16 cellular contexts compared by ENCODE assay signal in genomic region chr18:72935744-72936143, GRCh38.
DNase-seq lines count a peak whose midpoint lies in the region; ATAC-seq, FAIRE-seq and TF ChIP-seq lines count a peak whose summit lies in the region.
"Had no signal": no experiment of that assay in that cellular context is flagged by ENCODE, and none has a peak within 500 bp of the region (broad histone marks: within the 10 kb centered on the region; RNA-seq: fewer than 3 reads in every experiment).

No MANE protein-coding gene starts in this region.

- no peaks in the 10 kb centered on the region for H3K4me1 ChIP-seq in A549
- no peaks in the 10 kb centered on the region for H3K4me1 ChIP-seq in Loucy (ENCODE audit: insufficient read depth, low read length, poor library complexity, severe bottlenecking)
- no peaks in the 10 kb centered on the region for H3K4me1 ChIP-seq in esophagus muscularis mucosa
- H3K4me1 ChIP-seq: BE2C, HAP-1, Peyer's patch had no signal

- H3F3A ChIP-seq in Loucy (ENCODE audit: low read depth) = no peaks in the 10 kb centered on the region

- no peaks in the 10 kb centered on the region for H3K27me3 ChIP-seq in Loucy (ENCODE audit: insufficient read depth, low read length, poor library complexity, severe bottlenecking)
- no peaks in the 10 kb centered on the region for H3K27me3 ChIP-seq in esophagus muscularis mucosa
- H3K27me3 ChIP-seq: BE2C, Peyer's patch had no signal

- no peaks in the 10 kb centered on the region for H3K79me2 ChIP-seq in Loucy (ENCODE audit: insufficient read depth, low read length)

- H3K9me2 ChIP-seq in Loucy (replicated peaks; ENCODE audit: low read depth, low read length) = no peaks in the 10 kb centered on the region

- peak overlapping the region; percentile 51; the same call in 1 of the 2 replicates for H2AFZ ChIP-seq in Loucy (ENCODE audit: low read length)

- no peak for FAIRE-seq in A549 (lab: Jason Lieb, UNC)
- FAIRE-seq: GM12891 had no signal

- TF ChIP-seq RAD21 in A549 (conservative IDR thresholded peaks at IDR 0.05 in 1 of 2, IDR thresholded peaks at IDR 0.05 in 1 of 2) = no peak

- H3K9me3 ChIP-seq in A549 (no peaks in the 10 kb centered on the region), Loucy (ENCODE audit: insufficient read depth, low read depth, low read length) (no peaks in the 10 kb centered on the region), esophagus muscularis mucosa (no peaks in the 10 kb centered on the region)
- H3K9me3 ChIP-seq: BE2C, HAP-1, Peyer's patch had no signal

- CTCF ChIA-PET in A549 (lab: Yijun Ruan, JAX) = no interaction called here

- intact Hi-C loops in esophagus muscularis mucosa (cut with DNase I) = no loop called here

- POLR2A ChIA-PET in A549 (lab: Yijun Ruan, JAX) = no interaction called here

- H3K4me2 ChIP-seq in A549 (no peak overlapping the region), Loucy (ENCODE audit: low read depth, low read length, poor library complexity, severe bottlenecking) (no peak overlapping the region)

- ATAC-seq in A549 = peak; percentile 38 to 73; a peak in 2 of 6 replicates
- no peak for ATAC-seq in GM18870 (IDR thresholded peaks at IDR 0.05; ENCODE audit: unreplicated experiment)
- ATAC-seq: T-cell had no signal

- no peak for TF ChIP-seq EP300 in A549 (IDR thresholded peaks at IDR 0.05)
- no peak for TF ChIP-seq EP300 in esophagus muscularis mucosa (IDR thresholded peaks at IDR 0.05)

- no peaks in the 10 kb centered on the region for H3K36me3 ChIP-seq in Loucy (ENCODE audit: insufficient read depth, low read length)
- H3K36me3 ChIP-seq in esophagus muscularis mucosa = no peaks in the 10 kb centered on the region
- H3K36me3 ChIP-seq: BE2C, HAP-1, Peyer's patch had no signal

- no peak overlapping the region for H3K27ac ChIP-seq in A549
- H3K27ac ChIP-seq in esophagus muscularis mucosa (replicated peaks in 1 of 4) = no peak overlapping the region
- H3K27ac ChIP-seq: Peyer's patch had no signal

- TF ChIP-seq POLR2A in A549 (IDR thresholded peaks at IDR 0.05; ENCODE audit: low read length) = no peak
- no peak for TF ChIP-seq POLR2A in esophagus muscularis mucosa (IDR thresholded peaks at IDR 0.05; ENCODE audit: low read depth)

- DNase-seq in A549 (ENCODE audit: low read depth in 1 of 2, low spot score in 1 of 2) = peak in 1 of 2 experiments; percentile 2
- peak; percentile 7 for DNase-seq in OCI-M1 (lab: John Stamatoyannopoulos, UW)
- DNase-seq in kidney tubule cell (ENCODE audit: low spot score) = peak; percentile 1
- no peak for DNase-seq in esophagus muscularis mucosa (ENCODE audit: extremely low spot score)
- DNase-seq in DMS153 (lab: John Stamatoyannopoulos, UW) = no peak
- DNase-seq: BE2C, KG1, NCI-H1694 treated with DMSO at 0.1 percent for 48 hours, NCI-H2081 treated with DMSO at 0.1 percent for 48 hours, NCI-H446, Peyer's patch, T-cell had no signal

- H4K20me1 ChIP-seq in Loucy (ENCODE audit: insufficient read depth, low read length, poor library complexity, severe bottlenecking) = peaks cover 2% of the 10 kb centered on the region

- H3K4me3 ChIP-seq in A549 (no peak overlapping the region), Loucy (ENCODE audit: low read length, poor library complexity, severe bottlenecking) (no peak overlapping the region), esophagus muscularis mucosa (no peak overlapping the region)
- H3K4me3 ChIP-seq: HAP-1, Peyer's patch had no signal

- WGBS in A549 (ENCODE audit: missing lambda C conversion rate) = 8% methylated on average over 4 of the region's 4 CpGs
- 76% methylated on average over 4 of the region's 4 CpGs for WGBS in esophagus muscularis mucosa

- TF ChIP-seq CTCF in A549 (IDR thresholded peaks at IDR 0.05) (no peak), Loucy (conservative IDR thresholded peaks at IDR 0.05; ENCODE audit: low read length) (no peak), esophagus muscularis mucosa (IDR thresholded peaks at IDR 0.05) (no peak)

- H3K9ac ChIP-seq in Loucy (ENCODE audit: low read depth, low read length, poor library complexity, severe bottlenecking) = no peak overlapping the region

TF ChIP-seq in A549, 52 proteins besides CTCF, POLR2A, EP300 and RAD21:
- no peak for TF ChIP-seq TP53 (CRISPR knock-in tag; IDR thresholded peaks at IDR 0.05)
- TF ChIP-seq ZSCAN20 (CRISPR knock-in tag; IDR thresholded peaks at IDR 0.05) = no peak
- no peak for TF ChIP-seq JUN (IDR thresholded peaks at IDR 0.05)
- no peak for TF ChIP-seq MAZ (IDR thresholded peaks at IDR 0.05; ENCODE audit: borderline replicate concordance, low read depth, low read length)
- TF ChIP-seq JUNB (IDR thresholded peaks at IDR 0.05) = no peak
- no peak for TF ChIP-seq HOXB13 (CRISPR knock-in tag; IDR thresholded peaks at IDR 0.05; ENCODE audit: low read depth)
- no peak for TF ChIP-seq USF2 (IDR thresholded peaks at IDR 0.05)
- TF ChIP-seq KDM1A (IDR thresholded peaks at IDR 0.05; ENCODE audit: low read depth) = no peak
- no peak for TF ChIP-seq TFCP2L1 (CRISPR knock-in tag; IDR thresholded peaks at IDR 0.05)
- no peak for TF ChIP-seq BCL3 (IDR thresholded peaks at IDR 0.05)
- no peak for TF ChIP-seq MYC (IDR thresholded peaks at IDR 0.05; ENCODE audit: borderline replicate concordance, low read length)
- no peak for TF ChIP-seq NFE2L2 (conservative IDR thresholded peaks at IDR 0.05; ENCODE audit: low read length)
- no peak for TF ChIP-seq CHD4 (IDR thresholded peaks at IDR 0.05; ENCODE audit: borderline replicate concordance)
- TF ChIP-seq CEBPB (IDR thresholded peaks at IDR 0.05) = no peak
- TF ChIP-seq NR3C1 (IDR thresholded peaks at IDR 0.05) = no peak
- TF ChIP-seq RARB (CRISPR knock-in tag; IDR thresholded peaks at IDR 0.05) = no peak
- no peak for TF ChIP-seq EHF (CRISPR knock-in tag; IDR thresholded peaks at IDR 0.05)
- no peak for TF ChIP-seq ATOH8 (CRISPR knock-in tag; IDR thresholded peaks at IDR 0.05; ENCODE audit: low read depth)
- no peak for TF ChIP-seq REST (IDR thresholded peaks at IDR 0.05)
- TF ChIP-seq RCOR1 (IDR thresholded peaks at IDR 0.05; ENCODE audit: low read depth, low read length) = no peak
TF ChIP-seq in A549: peak in this region for 0.

Comparison
In these comparisons a context has a peak if more than half of its experiments do, and no peak if none do; other contexts are left out.
1. DNase-seq: peak in OCI-M1 (single experiment) and kidney tubule cell (single experiment); none in esophagus muscularis mucosa (single experiment) and DMS153 (single experiment).